1 cellular context compared by ENCODE assay signal in the genomic region with DNA sequence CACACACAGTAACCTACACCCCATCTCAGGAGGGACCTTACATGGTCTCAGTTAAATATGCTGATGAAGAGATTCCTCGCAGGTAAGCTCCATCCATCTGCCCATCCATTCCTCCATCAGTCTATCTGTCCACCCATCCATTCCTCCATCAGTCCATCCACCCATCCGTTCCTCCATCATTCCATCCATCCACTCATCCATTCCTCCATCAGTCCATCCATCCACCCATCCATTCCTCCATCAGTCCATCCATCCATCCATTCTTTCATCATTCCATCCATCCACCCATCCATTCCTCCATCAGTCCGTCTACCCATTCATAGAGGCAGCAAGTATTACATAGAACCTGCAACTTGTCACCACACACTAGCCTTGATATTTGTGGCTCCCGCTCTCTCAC.
TF ChIP-seq lines count a peak whose summit lies in the region.

No MANE protein-coding gene starts in this region.

TF ChIP-seq in WTC11, 78 proteins besides CTCF, POLR2A, EP300 and RAD21 (continued from another document):
- TF ChIP-seq NFE2L1 (CRISPR knock-in tag; IDR thresholded peaks at IDR 0.05) (no peak), ZNF263 (CRISPR knock-in tag; IDR thresholded peaks at IDR 0.05; ENCODE audit: low read depth) (no peak), TEAD4 (CRISPR knock-in tag; IDR thresholded peaks at IDR 0.05) (no peak), PRRX2 (CRISPR knock-in tag; IDR thresholded peaks at IDR 0.05) (no peak), ZBTB21 (CRISPR knock-in tag; IDR thresholded peaks at IDR 0.05; ENCODE audit: borderline replicate concordance) (no peak), ZNF219 (CRISPR knock-in tag; IDR thresholded peaks at IDR 0.05; ENCODE audit: borderline replicate concordance) (no peak), EMX1 (CRISPR knock-in tag; IDR thresholded peaks at IDR 0.05) (no peak), FOXK1 (CRISPR knock-in tag; IDR thresholded peaks at IDR 0.05) (no peak)
